Comparison of ENCODE assay signal across 8 cellular contexts in the genomic region with DNA sequence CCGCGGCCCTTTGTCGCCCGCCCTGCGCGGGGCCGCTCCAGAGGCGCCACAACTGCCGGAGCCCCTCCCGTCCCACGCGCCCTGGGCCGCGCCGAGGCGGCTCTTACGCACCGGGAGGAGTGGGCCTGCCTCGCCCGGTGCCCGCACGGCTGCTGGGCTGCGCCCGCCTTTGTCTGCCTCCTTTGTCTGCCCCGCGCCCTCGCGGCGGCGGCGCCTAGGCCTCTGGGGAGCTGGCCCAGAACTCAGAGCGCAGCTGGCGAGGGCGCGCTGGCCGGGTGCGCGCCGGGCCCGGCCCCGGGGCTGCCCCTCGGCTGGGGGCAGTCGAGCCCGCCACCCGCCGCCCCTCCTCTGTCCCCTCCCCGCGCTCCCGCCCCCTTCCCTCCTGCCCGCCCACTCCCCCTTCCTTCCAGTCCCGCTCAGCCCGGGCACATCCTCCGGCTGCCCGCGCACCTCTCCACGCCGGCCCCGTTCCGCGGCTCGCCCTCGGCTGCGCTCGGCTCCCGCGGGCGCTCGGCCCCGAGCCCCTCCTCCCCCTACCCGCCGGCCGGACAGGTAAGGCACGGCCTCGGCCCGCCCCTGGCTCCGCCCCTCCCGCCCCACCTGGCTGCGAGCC. TPM values are rescaled to one million over a fixed set of nuclear protein-coding genes. Genes with fewer than 3 reads are reported as not detected.
DNase-seq lines count a peak whose midpoint lies in the region; ATAC-seq and TF ChIP-seq lines count a peak whose summit lies in the region.

A gene with protein sequence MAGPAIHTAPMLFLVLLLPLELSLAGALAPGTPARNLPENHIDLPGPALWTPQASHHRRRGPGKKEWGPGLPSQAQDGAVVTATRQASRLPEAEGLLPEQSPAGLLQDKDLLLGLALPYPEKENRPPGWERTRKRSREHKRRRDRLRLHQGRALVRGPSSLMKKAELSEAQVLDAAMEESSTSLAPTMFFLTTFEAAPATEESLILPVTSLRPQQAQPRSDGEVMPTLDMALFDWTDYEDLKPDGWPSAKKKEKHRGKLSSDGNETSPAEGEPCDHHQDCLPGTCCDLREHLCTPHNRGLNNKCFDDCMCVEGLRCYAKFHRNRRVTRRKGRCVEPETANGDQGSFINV (plus strand): TSS at position 409 of the 613 bp plus-strand sequence. CDS start 14,549 bp downstream, outside the sequence.

- 0% methylated on average over 34 to 47 of the region's 78 CpGs for WGBS in mesodermal cell (ENCODE audit: insufficient coverage in 2 of 2), 2 experiments

- peak within 1 kb of the TSS; percentile 79 to 100 (median 99) for H3K9ac ChIP-seq in BLaER1 treated with 17β-estradiol and CSF1 and Interleukin-3, amounts not matched to agents 10 nM and 100 nM
- H3K9ac ChIP-seq in adipocyte (ENCODE audit: low read length), result no peak within 1 kb of the TSS

- peak within 1 kb of the TSS; percentile 66 to 99 (median 90) for H3K4me3 ChIP-seq in BLaER1 treated with 17β-estradiol and CSF1 and Interleukin-3, amounts not matched to agents 10 nM and 100 nM
- H3K4me3 ChIP-seq in LNCaP clone FGC (ENCODE audit: low read depth, low read length), result peak within 1 kb of the TSS; percentile 39
- no peak within 1 kb of the TSS for H3K4me3 ChIP-seq in adipocyte (ENCODE audit: low read length)
- peak within 1 kb of the TSS; percentile 63 for H3K4me3 ChIP-seq in mesodermal cell (ENCODE audit: extremely low read depth, insufficient read depth, low read length, poor library complexity, severe bottlenecking)

- H3K9me3 ChIP-seq in BLaER1 treated with 17β-estradiol and CSF1 and Interleukin-3, amounts not matched to agents 10 nM and 100 nM (replicated peaks in 1 of 11), result no peaks in the 10 kb centered on the region
- H3K9me3 ChIP-seq in adipocyte (ENCODE audit: control insufficient read depth, low read length), result no peaks in the 10 kb centered on the region
- H3K9me3 ChIP-seq in mesodermal cell (ENCODE audit: control insufficient read depth, low read length), result no peaks in the 10 kb centered on the region

- no peak for ATAC-seq in GM19463 (IDR thresholded peaks at IDR 0.05; ENCODE audit: unreplicated experiment)

- H3K4me1 ChIP-seq in BLaER1 treated with 17β-estradiol and CSF1 and Interleukin-3, amounts not matched to agents 10 nM and 100 nM, result peaks cover 44 to 91% (median 75%) of the 10 kb centered on the region in 10 experiments
- H3K4me1 ChIP-seq in adipocyte (ENCODE audit: control insufficient read depth, insufficient read depth, low read length) (peaks cover 4% of the 10 kb centered on the region), mesodermal cell (ENCODE audit: control insufficient read depth, insufficient read depth, low read length, poor library complexity, severe bottlenecking) (peaks cover 17% of the 10 kb centered on the region)

- H3K36me3 ChIP-seq in BLaER1 treated with 17β-estradiol and CSF1 and Interleukin-3, amounts not matched to agents 10 nM and 100 nM, result peaks cover 0 to 37% (median 19%) of the 10 kb centered on the region in 11 experiments; a peak in 12 of 22 replicates
- H3K36me3 ChIP-seq in adipocyte (ENCODE audit: control insufficient read depth, insufficient read depth, low read length, severe bottlenecking) (no peaks in the 10 kb centered on the region), mesodermal cell (ENCODE audit: control insufficient read depth, insufficient read depth, low read length) (no peaks in the 10 kb centered on the region)

- peaks cover 0 to 50% (median 37%) of the 10 kb centered on the region in 11 experiments; a peak in 18 of 22 replicates for H4K20me1 ChIP-seq in BLaER1 treated with 17β-estradiol and CSF1 and Interleukin-3, amounts not matched to agents 10 nM and 100 nM

- DNase-seq in LNCaP clone FGC (ENCODE audit: low read depth), result no peak
- DNase-seq in adipocyte (ENCODE audit: low read depth), result peak; percentile 25
- no peak for DNase-seq in H4 (ENCODE audit: low spot score)
- DNase-seq in COLO829 (ENCODE audit: low spot score), result no peak
- no peak for DNase-seq in globus pallidus (ENCODE audit: low spot score)

- peak within 1 kb of the TSS; percentile 27 to 100 (median 99); a peak in 21 of 22 replicates for H3K27ac ChIP-seq in BLaER1 treated with 17β-estradiol and CSF1 and Interleukin-3, amounts not matched to agents 10 nM and 100 nM
- peak within 1 kb of the TSS; percentile 73 for H3K27ac ChIP-seq in mesodermal cell (ENCODE audit: low read depth, low read length, severe bottlenecking)

- TF ChIP-seq CTCF in LNCaP clone FGC (IDR thresholded peaks at IDR 0.05; ENCODE audit: control insufficient read depth, extremely low read depth, insufficient read depth), result no peak

- H3K27me3 ChIP-seq in BLaER1 treated with 17β-estradiol and CSF1 and Interleukin-3, amounts not matched to agents 10 nM and 100 nM, result peaks cover 0 to 21% (median 0%) of the 10 kb centered on the region in 11 experiments; a peak in 6 of 22 replicates
- H3K27me3 ChIP-seq in adipocyte (replicated peaks; ENCODE audit: control insufficient read depth, insufficient read depth, low read length), result peaks cover 50% of the 10 kb centered on the region

- peak within 1 kb of the TSS; percentile 88 to 99 (median 95) for H3K4me2 ChIP-seq in BLaER1 treated with 17β-estradiol and CSF1 and Interleukin-3, amounts not matched to agents 10 nM and 100 nM

RNA-seq across cellular contexts. Expression of the gene that starts here (rescaled TPM):
- 7.9 TPM for polyA plus RNA-seq in mesodermal cell (2013, experiment 1 of 2)
- polyA plus RNA-seq in mesodermal cell (2013, experiment 2 of 2), result 6.3 TPM
- not detected in 2 replicates for total RNA-seq in H4 (2014; rRNA removed; shearing (Covaris generic))
